Comparison of ENCODE assay signal across 10 cellular contexts in the genomic region with DNA sequence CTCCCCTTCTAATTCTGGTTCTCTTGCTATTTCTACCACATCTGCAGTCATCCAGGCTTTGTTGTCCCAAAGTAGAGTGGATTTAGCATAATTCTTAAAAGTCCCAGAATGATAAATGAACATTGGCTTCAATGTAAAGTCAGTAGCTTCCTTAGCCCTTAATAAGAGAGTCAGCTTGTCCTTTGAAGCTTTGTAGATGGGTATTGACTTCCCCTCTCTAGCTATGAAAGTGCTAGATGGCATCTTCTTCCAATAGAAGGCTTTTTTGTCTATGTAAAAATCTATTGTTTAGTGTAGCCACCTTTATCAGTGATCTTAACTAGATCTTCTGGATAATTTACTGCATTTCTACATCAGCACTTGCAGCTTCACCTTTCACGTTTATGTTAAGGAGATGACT.
DNase-seq lines count a peak whose midpoint lies in the region; ATAC-seq, FAIRE-seq and TF ChIP-seq lines count a peak whose summit lies in the region.
"Had no signal": no experiment of that assay in that cellular context is flagged by ENCODE, and none has a peak within 500 bp of the region (broad histone marks: within the 10 kb centered on the region; RNA-seq: fewer than 3 reads in every experiment).

No MANE protein-coding gene starts in this region.

- DNase-seq in GM12891 (ENCODE audit: insufficient read length, low spot score) (no peak), GM12878 (ENCODE audit: low read depth, low spot score) (no peak), right lobe of liver (no peak), SKM-1 (lab: John Stamatoyannopoulos, UW; ENCODE audit: unreplicated experiment) (no peak), left cardiac atrium (no peak)
- DNase-seq: NCI-H1694 treated with DMSO at 0.1 percent for 48 hours had no signal

- CTCF ChIA-PET in GM12878 (lab: Yijun Ruan, JAX): interaction anchor here (0.8 kb wide), 1 partner anchor 890 kb away, joined by 3 read pairs; no protein-coding TSS in a partner anchor

- ATAC-seq in GM19395 (IDR thresholded peaks at IDR 0.05; ENCODE audit: unreplicated experiment) (peak; percentile 29), HG02981 (IDR thresholded peaks at IDR 0.05; ENCODE audit: unreplicated experiment) (peak; percentile 7), GM12878 (no peak), HG03039 (IDR thresholded peaks at IDR 0.05; ENCODE audit: unreplicated experiment) (no peak), right lobe of liver (no peak), left cardiac atrium (no peak)
- ATAC-seq: gastroesophageal sphincter had no signal

- H3K4me2 ChIP-seq in GM12878 (ENCODE audit: control insufficient read depth, insufficient read depth): peak overlapping the region; percentile 59

- 33% methylated on average over 1 of the region's 1 CpG for WGBS in GM12878 (ENCODE audit: insufficient coverage, insufficient replicate concordance, low lambda C conversion rate, missing lambda C conversion rate)
- WGBS in right lobe of liver (ENCODE audit: insufficient coverage, low coverage, low lambda C conversion rate, missing lambda C conversion rate): 35% methylated on average over 1 of the region's 1 CpG

- TF ChIP-seq POLR2A in GM12891 (IDR thresholded peaks at IDR 0.05; ENCODE audit: low read depth, low read length) (no peak), GM12878 (IDR thresholded peaks at IDR 0.05; ENCODE audit: low read depth, low read length) (no peak), right lobe of liver (IDR thresholded peaks at IDR 0.05) (no peak)

- intact Hi-C loops in GM12878 (cut with micrococcal nuclease; ENCODE audit: unreplicated experiment) (no loop called here), right lobe of liver (cut with DNase I) (no loop called here), left cardiac atrium (cut with DNase I) (no loop called here)

- no peaks in the 10 kb centered on the region for H3K4me1 ChIP-seq in GM12878 (ENCODE audit: control insufficient read depth, insufficient read depth, low read length)
- H3K4me1 ChIP-seq in right lobe of liver: no peaks in the 10 kb centered on the region
- H3K4me1 ChIP-seq: gastroesophageal sphincter had no signal

- H3K9me3 ChIP-seq in GM12878 (replicated peaks; ENCODE audit: control insufficient read depth, insufficient read depth, low read length) (no peaks in the 10 kb centered on the region), right lobe of liver (no peaks in the 10 kb centered on the region)

- no peaks in the 10 kb centered on the region for H3K36me3 ChIP-seq in GM12878 (ENCODE audit: control insufficient read depth in 2 of 2, insufficient read depth in 2 of 2, low read length in 1 of 2)
- H3K36me3 ChIP-seq in right lobe of liver: no peaks in the 10 kb centered on the region
- H3K36me3 ChIP-seq: gastroesophageal sphincter had no signal

- no peak for TF ChIP-seq CTCF in GM12878 (IDR thresholded peaks at IDR 0.05 in 2 of 3, conservative IDR thresholded peaks at IDR 0.05 in 1 of 3; ENCODE audit: control insufficient read depth in 2 of 3, extremely low read depth in 1 of 3, insufficient read depth in 1 of 3, low read depth in 3 of 3, low read length in 3 of 3)
- no peak for TF ChIP-seq CTCF in right lobe of liver (IDR thresholded peaks at IDR 0.05)

- no peaks in the 10 kb centered on the region for H4K20me1 ChIP-seq in GM12878 (ENCODE audit: control insufficient read depth, insufficient read depth)

- H3K4me3 ChIP-seq in GM12878 (0 out of 2 replicates have a peak overlapping the region, but pooled peaks have one; percentile 10), right lobe of liver (no peak overlapping the region)
- H3K4me3 ChIP-seq: gastroesophageal sphincter had no signal

- H3K79me2 ChIP-seq in GM12878 (ENCODE audit: control insufficient read depth, insufficient read depth, low read length): no peaks in the 10 kb centered on the region

- POLR2A ChIA-PET in GM12878 (lab: Charles Lee): no interaction called here

- H3K9ac ChIP-seq in GM12878 (ENCODE audit: control insufficient read depth, insufficient read depth, low read length): no peak overlapping the region

- SMC1A ChIA-PET in GM12878 (lab: Charles Lee; ENCODE audit: uncharacterized antibody, unreplicated experiment): interaction anchor here (1.1 kb wide), 1 partner anchor 183 kb away, joined by 3 read pairs; no protein-coding TSS in a partner anchor

- peak overlapping the region; percentile 69 for H2AFZ ChIP-seq in GM12878 (ENCODE audit: control insufficient read depth, low read depth, low read length)

- no peak for TF ChIP-seq RAD21 in GM12878 (IDR thresholded peaks at IDR 0.05; ENCODE audit: insufficient read depth, low read depth, low read length)

- in situ Hi-C loops in GM12878 (cut with MboI): no loop called here

- H3K27me3 ChIP-seq in GM12878 (replicated peaks in 1 of 2; ENCODE audit: control insufficient read depth in 2 of 2, insufficient read depth in 2 of 2, low read length in 1 of 2) (no peaks in the 10 kb centered on the region), right lobe of liver (no peaks in the 10 kb centered on the region)
- H3K27me3 ChIP-seq: gastroesophageal sphincter had no signal

- no peak for TF ChIP-seq EP300 in GM12878 (IDR thresholded peaks at IDR 0.05; ENCODE audit: borderline replicate concordance in 1 of 2, control insufficient read depth in 1 of 2, low read depth in 2 of 2, low read length in 2 of 2)

- no TSS peak for BruUV-seq in GM12878 (replicated peaks; lab: Mats Ljungman, UMichigan)

- H3K27ac ChIP-seq in GM12878 (ENCODE audit: control insufficient read depth, insufficient read depth) (no peak overlapping the region), right lobe of liver (no peak overlapping the region)
- H3K27ac ChIP-seq: gastroesophageal sphincter had no signal

- RAD21 ChIA-PET in GM12878 (lab: Charles Lee; ENCODE audit: unreplicated experiment): no interaction called here

- FAIRE-seq in GM12891 (lab: Jason Lieb, UNC) (peak; percentile 20), GM12878 (lab: Jason Lieb, UNC) (no peak)

TF ChIP-seq in GM12891, 5 proteins besides CTCF, POLR2A, EP300 and RAD21:
- no peak for TF ChIP-seq POLR2AphosphoS5 (IDR thresholded peaks at IDR 0.05; ENCODE audit: low read depth, low read length)
- TF ChIP-seq POU2F2 (IDR thresholded peaks at IDR 0.05; ENCODE audit: low read depth, low read length): no peak
- no peak for TF ChIP-seq PAX5 (IDR thresholded peaks at IDR 0.05; ENCODE audit: insufficient read depth, low read length, severe bottlenecking)
- TF ChIP-seq SPI1 (IDR thresholded peaks at IDR 0.05; ENCODE audit: low read depth, low read length): no peak
- TF ChIP-seq TAF1 (IDR thresholded peaks at IDR 0.05; ENCODE audit: low read depth, low read length): no peak

TF ChIP-seq in GM12878, 131 proteins besides CTCF, POLR2A, EP300 and RAD21:
- TF ChIP-seq RELA (IDR thresholded peaks at IDR 0.05; ENCODE audit: borderline replicate concordance, partially characterized antibody): no peak
- TF ChIP-seq CREB1 (IDR thresholded peaks at IDR 0.05; ENCODE audit: low read depth): no peak
- TF ChIP-seq TCF3 (IDR thresholded peaks at IDR 0.05; ENCODE audit: borderline replicate concordance, insufficient read depth, low read depth, low read length): no peak
TF ChIP-seq in GM12878: peak in this region for 0.

Comparison
In these comparisons a context has a peak if more than half of its experiments do, and no peak if none do; other contexts are left out.
1. ATAC-seq: peak in GM19395 (single experiment) and HG02981 (single experiment); none in GM12878 (single experiment), HG03039 (single experiment), right lobe of liver (0 of 4) and left cardiac atrium (0 of 2).